8 cellular contexts compared by ENCODE assay signal in the genomic region with DNA sequence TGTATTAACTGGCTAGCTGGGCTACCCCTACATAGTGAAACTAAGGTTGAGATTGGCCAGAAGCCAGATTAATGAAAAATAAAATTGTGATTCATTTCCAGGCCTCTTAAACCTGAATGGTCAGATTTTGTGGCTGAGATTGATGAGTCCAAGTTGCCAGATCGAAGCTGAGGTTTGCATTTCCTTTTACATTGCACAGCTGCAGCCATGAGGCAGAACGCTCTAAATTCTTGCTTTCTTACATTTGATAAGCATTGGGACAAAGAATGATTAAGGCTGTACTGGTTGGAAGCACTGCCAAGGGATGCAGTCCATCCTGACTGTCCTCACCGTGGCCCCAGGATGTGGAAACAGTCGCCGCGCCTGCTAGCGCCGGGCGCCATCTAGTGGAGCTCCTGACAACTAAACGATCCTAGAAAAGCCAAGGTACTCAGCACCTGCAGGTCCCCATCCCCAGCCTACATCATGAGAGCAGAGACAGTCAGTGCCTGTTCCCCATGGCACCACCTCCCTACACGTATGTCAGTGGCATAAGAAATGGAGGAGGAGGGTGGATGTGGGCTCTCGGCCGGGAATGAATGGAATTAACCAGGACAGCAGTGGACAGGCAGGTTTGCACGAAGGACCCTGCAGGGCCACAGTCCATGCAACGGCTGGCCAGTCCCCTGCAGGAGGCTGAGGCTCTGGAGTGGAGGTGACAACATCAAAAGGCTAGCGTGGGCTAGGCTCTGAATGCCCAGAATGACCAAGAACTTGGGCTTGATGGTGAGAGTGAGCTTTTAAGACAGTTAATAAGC. TPM values are rescaled to one million over a fixed set of nuclear protein-coding genes. Genes with fewer than 3 reads are reported as not detected.
DNase-seq lines count a peak whose midpoint lies in the region; ATAC-seq, FAIRE-seq and TF ChIP-seq lines count a peak whose summit lies in the region.

No MANE protein-coding gene starts in this region.

- peaks cover 9% of the 10 kb centered on the region for H3K4me1 Mint-ChIP-seq in MCF 10A (ENCODE audit: insufficient read depth, unreplicated experiment)

- no peak overlapping the region for H3K4me3 Mint-ChIP-seq in MCF 10A (ENCODE audit: unreplicated experiment)

- no peak for ATAC-seq in HG03521 (IDR thresholded peaks at IDR 0.05; ENCODE audit: unreplicated experiment)

- no peak overlapping the region for H3K4me3 ChIP-seq in AG04449 (ENCODE audit: low read depth, low read length)
- no peak overlapping the region for H3K4me3 ChIP-seq in WERI-Rb-1 (ENCODE audit: low read depth, low read length)
- no peak overlapping the region for H3K4me3 ChIP-seq in kidney (ENCODE audit: low read length in 2 of 2)

- peaks cover 10% of the 10 kb centered on the region for H3K9me3 ChIP-seq in WERI-Rb-1 (ENCODE audit: severe bottlenecking)
- H3K9me3 ChIP-seq in kidney (ENCODE audit: control insufficient read depth in 1 of 2, low read length in 2 of 2): peaks cover 0 to 4% of the 10 kb centered on the region in 2 donors

- H3K4me1 ChIP-seq in kidney (ENCODE audit: control insufficient read depth in 1 of 2, insufficient read depth in 1 of 2, low read depth in 1 of 2, low read length in 2 of 2): no peaks in the 10 kb centered on the region

- intact Hi-C loops in MCF 10A (cut with micrococcal nuclease) (loop anchor here (1.0 to 10.0 kb wide), 5 partner anchors 208 to 453 kb away; no protein-coding TSS in a partner anchor), kidney (cut with DNase I) (no loop called here)

- H3K36me3 Mint-ChIP-seq in MCF 10A (ENCODE audit: insufficient read depth, unreplicated experiment): peaks cover 79% of the 10 kb centered on the region

- H3K27me3 ChIP-seq in WERI-Rb-1 (ENCODE audit: insufficient read depth, low read depth, severe bottlenecking): no peaks in the 10 kb centered on the region

- DNase-seq in AG04449 (ENCODE audit: low read depth, low spot score): no peak
- DNase-seq in GM19238 (ENCODE audit: insufficient read length, low spot score): peak; percentile 55
- DNase-seq in NCI-H2107 treated with DMSO at 0.1 percent for 48 hours (lab: John Stamatoyannopoulos, UW; ENCODE audit: unreplicated experiment): peak; percentile 62
- DNase-seq in WERI-Rb-1: peak; percentile 93
- peak; percentile 80 for DNase-seq in MCF 10A (ENCODE audit: unreplicated experiment)
- DNase-seq in kidney: peak; percentile 53
- peak; percentile 23 to 45 for DNase-seq in stimulated activated CD4-positive, alpha-beta T cell treated with anti-CD3 and anti-CD28 coated beads, Interleukin-1b, Interleukin-23, amount 100 ng/mL, for 1 hour (ENCODE audit: low read depth in 2 of 2)

- no peak for FAIRE-seq in kidney (lab: Jason Lieb, UNC)

- CTCF ChIA-PET in AG04449 (lab: Yijun Ruan, JAX) (interaction anchor here (0.7 to 16.1 kb wide), 40 partner anchors 9 to 481 kb away, joined by 3 to 263 read pairs (median 4); a partner anchor contains a TSS), MCF 10A (lab: Yijun Ruan, JAX) (interaction anchor here (0.5 to 3.7 kb wide), 36 partner anchors 8 to 605 kb away, joined by 3 to 49 read pairs (median 4); no protein-coding TSS in a partner anchor)

- no peaks in the 10 kb centered on the region for H3K27me3 Mint-ChIP-seq in MCF 10A (ENCODE audit: insufficient read depth, unreplicated experiment)

- H3K9me3 Mint-ChIP-seq in MCF 10A (ENCODE audit: unreplicated experiment): peaks cover 12% of the 10 kb centered on the region

- BruUV-seq in MCF 10A (replicated peaks; lab: Mats Ljungman, UMichigan): no TSS peak

- H3K9ac ChIP-seq in kidney (ENCODE audit: low read length in 2 of 2): no peak overlapping the region

- H3K27ac ChIP-seq in WERI-Rb-1: no peak overlapping the region
- H3K27ac ChIP-seq in kidney (ENCODE audit: low read depth in 2 of 2, low read length in 2 of 2): no peak overlapping the region

- no peak overlapping the region for H3K27ac Mint-ChIP-seq in MCF 10A (ENCODE audit: low read depth, unreplicated experiment)

- peak; percentile 84 for TF ChIP-seq CTCF in AG04449 (IDR thresholded peaks at IDR 0.05; ENCODE audit: insufficient read depth, low read length, missing control alignments)
- peak; percentile 99 for TF ChIP-seq CTCF in WERI-Rb-1 (IDR thresholded peaks at IDR 0.05; ENCODE audit: low read depth, low read length)
- peak; percentile 94 for TF ChIP-seq CTCF in MCF 10A (IDR thresholded peaks at IDR 0.05; ENCODE audit: unreplicated experiment)
- TF ChIP-seq CTCF in kidney (IDR thresholded peaks at IDR 0.05; ENCODE audit: borderline replicate concordance, extremely low read depth, insufficient read depth): peak; percentile 91

- POLR2A ChIA-PET in AG04449 (lab: Yijun Ruan, JAX): interaction anchor here (0.7 to 1.1 kb wide), 2 partner anchors 10 to 17 kb away, joined by 3 read pairs; no protein-coding TSS in a partner anchor
- POLR2A ChIA-PET in MCF 10A (lab: Yijun Ruan, JAX): interaction anchor here (0.6 to 2.2 kb wide), 9 partner anchors 170 to 473 kb away, joined by 3 to 13 read pairs (median 6); no protein-coding TSS in a partner anchor

- H3K36me3 ChIP-seq in WERI-Rb-1 (peaks cover 19% of the 10 kb centered on the region), kidney (ENCODE audit: control insufficient read depth in 1 of 2, insufficient read depth in 2 of 2, low read length in 2 of 2) (peaks cover 10 to 41% of the 10 kb centered on the region in 2 donors)

RNA-seq across cellular contexts. Expression of a gene that starts 19.0 kb away (rescaled TPM):
- total RNA-seq in MCF 10A (2022): 48.1 and 51.4 TPM in 2 replicates
- total RNA-seq in kidney: 28.9 TPM
- polyA plus RNA-seq in kidney (ENCODE audit: insufficient read depth, low read depth, low replicate concordance): 35.0 TPM
